In genomic region chr4:39341075-39341725, GRCh38 we compare ENCODE assay signal across 1 cellular context.
TF ChIP-seq lines count a peak whose summit lies in the region.

No MANE protein-coding gene starts in this region.

TF ChIP-seq in K562, 482 proteins besides CTCF, POLR2A, EP300 and RAD21 (continued from another document):
- TF ChIP-seq THAP7 (CRISPR knock-in tag; IDR thresholded peaks at IDR 0.05), result no peak
- TF ChIP-seq CXXC5 (CRISPR knock-in tag; IDR thresholded peaks at IDR 0.05), result no peak
- TF ChIP-seq L3MBTL2 (IDR thresholded peaks at IDR 0.05), result no peak
- TF ChIP-seq BACH1 (tag; IDR thresholded peaks at IDR 0.05), result no peak
- TF ChIP-seq MECOM (CRISPR knock-in tag; IDR thresholded peaks at IDR 0.05), result no peak
- no peak for TF ChIP-seq TAF15 (IDR thresholded peaks at IDR 0.05; ENCODE audit: low read depth, low read length)
- TF ChIP-seq, protein P1, sequence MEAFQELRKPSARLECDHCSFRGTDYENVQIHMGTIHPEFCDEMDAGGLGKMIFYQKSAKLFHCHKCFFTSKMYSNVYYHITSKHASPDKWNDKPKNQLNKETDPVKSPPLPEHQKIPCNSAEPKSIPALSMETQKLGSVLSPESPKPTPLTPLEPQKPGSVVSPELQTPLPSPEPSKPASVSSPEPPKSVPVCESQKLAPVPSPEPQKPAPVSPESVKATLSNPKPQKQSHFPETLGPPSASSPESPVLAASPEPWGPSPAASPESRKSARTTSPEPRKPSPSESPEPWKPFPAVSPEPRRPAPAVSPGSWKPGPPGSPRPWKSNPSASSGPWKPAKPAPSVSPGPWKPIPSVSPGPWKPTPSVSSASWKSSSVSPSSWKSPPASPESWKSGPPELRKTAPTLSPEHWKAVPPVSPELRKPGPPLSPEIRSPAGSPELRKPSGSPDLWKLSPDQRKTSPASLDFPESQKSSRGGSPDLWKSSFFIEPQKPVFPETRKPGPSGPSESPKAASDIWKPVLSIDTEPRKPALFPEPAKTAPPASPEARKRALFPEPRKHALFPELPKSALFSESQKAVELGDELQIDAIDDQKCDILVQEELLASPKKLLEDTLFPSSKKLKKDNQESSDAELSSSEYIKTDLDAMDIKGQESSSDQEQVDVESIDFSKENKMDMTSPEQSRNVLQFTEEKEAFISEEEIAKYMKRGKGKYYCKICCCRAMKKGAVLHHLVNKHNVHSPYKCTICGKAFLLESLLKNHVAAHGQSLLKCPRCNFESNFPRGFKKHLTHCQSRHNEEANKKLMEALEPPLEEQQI (IDR thresholded peaks at IDR 0.05), result no peak
- TF ChIP-seq PHB (CRISPR knock-in tag; IDR thresholded peaks at IDR 0.05), result no peak
- no peak for TF ChIP-seq PCBP1 (IDR thresholded peaks at IDR 0.05; ENCODE audit: low read depth, low read length, poor library complexity, severe bottlenecking)
- TF ChIP-seq CBX5 (IDR thresholded peaks at IDR 0.05; ENCODE audit: borderline replicate concordance, low read depth), result no peak
- TF ChIP-seq SNRNP70 (optimal IDR thresholded peaks at IDR 0.05; ENCODE audit: low read depth, low read length), result no peak
- TF ChIP-seq KAT8 (IDR thresholded peaks at IDR 0.05; ENCODE audit: low read depth), result no peak
- TF ChIP-seq GTF2E2 (tag; IDR thresholded peaks at IDR 0.05), result no peak
- no peak for TF ChIP-seq MEF2D (tag; conservative IDR thresholded peaks at IDR 0.05; ENCODE audit: low read depth)
- TF ChIP-seq, protein P2, sequence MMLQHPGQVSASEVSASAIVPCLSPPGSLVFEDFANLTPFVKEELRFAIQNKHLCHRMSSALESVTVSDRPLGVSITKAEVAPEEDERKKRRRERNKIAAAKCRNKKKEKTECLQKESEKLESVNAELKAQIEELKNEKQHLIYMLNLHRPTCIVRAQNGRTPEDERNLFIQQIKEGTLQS (IDR thresholded peaks at IDR 0.05), result no peak
- TF ChIP-seq, protein P2 (CRISPR knock-in tag; conservative IDR thresholded peaks at IDR 0.05), result no peak
- TF ChIP-seq RNF2 (IDR thresholded peaks at IDR 0.05), result no peak
TF ChIP-seq in K562: peak in this region for 0.
